Comparison of ENCODE assay signal across 8 cellular contexts in genomic region chr6:154249499-154250298, GRCh38.
DNase-seq lines count a peak whose midpoint lies in the region; ATAC-seq and TF ChIP-seq lines count a peak whose summit lies in the region.

No MANE protein-coding gene starts in this region.

- peak in 3 of 10 experiments; percentile 11 to 39 (median 20) for DNase-seq in CD4-positive, alpha-beta T cell
- peak; percentile 31 for DNase-seq in activated naive CD8-positive, alpha-beta T cell treated with anti-CD3 and anti-CD28 coated beads for 36 hours
- DNase-seq in sciatic nerve (ENCODE audit: low spot score) (no peak), osteoblast (ENCODE audit: insufficient read length, low spot score, missing footprints) (no peak), cortex of kidney (lab: John Stamatoyannopoulos, UW) (no peak), foreskin fibroblast (no peak)

- no peak overlapping the region for H3K4me3 ChIP-seq in osteoblast (ENCODE audit: insufficient read depth, low read length)
- no peak overlapping the region for H3K4me3 ChIP-seq in foreskin fibroblast (ENCODE audit: low read depth in 1 of 2, low read length in 2 of 2)

- TF ChIP-seq CTCF in CD4-positive, alpha-beta T cell (IDR thresholded peaks at IDR 0.05): no peak
- no peak for TF ChIP-seq CTCF in osteoblast (IDR thresholded peaks at IDR 0.05; ENCODE audit: extremely low read depth, low read depth, low read length)
- TF ChIP-seq CTCF in foreskin fibroblast (IDR thresholded peaks at IDR 0.05; ENCODE audit: low read depth, low read length): no peak

- H3K4me3 Mint-ChIP-seq in CD4-positive, alpha-beta T cell: peak overlapping the region; percentile 79
- H3K4me3 Mint-ChIP-seq in activated naive CD8-positive, alpha-beta T cell treated with anti-CD3 and anti-CD28 coated beads for 36 hours: peak overlapping the region; percentile 66

- ATAC-seq in CD4-positive, alpha-beta T cell (ENCODE audit: poor library complexity): peak; percentile 61
- ATAC-seq in GM19372 (IDR thresholded peaks at IDR 0.05; ENCODE audit: low read depth, unreplicated experiment) (peak; percentile 57), HG03354 (IDR thresholded peaks at IDR 0.05; ENCODE audit: poor library complexity, severe bottlenecking, unreplicated experiment) (peak; percentile 81), sciatic nerve (no peak)

- H3K9me3 Mint-ChIP-seq in CD4-positive, alpha-beta T cell: peaks cover 3% of the 10 kb centered on the region
- peaks cover 6% of the 10 kb centered on the region for H3K9me3 Mint-ChIP-seq in activated naive CD8-positive, alpha-beta T cell treated with anti-CD3 and anti-CD28 coated beads for 36 hours

- no peaks in the 10 kb centered on the region for H3K27me3 Mint-ChIP-seq in CD4-positive, alpha-beta T cell
- H3K27me3 Mint-ChIP-seq in activated naive CD8-positive, alpha-beta T cell treated with anti-CD3 and anti-CD28 coated beads for 36 hours: no peaks in the 10 kb centered on the region

- no peak overlapping the region for H2AFZ ChIP-seq in osteoblast (ENCODE audit: low read length)

- POLR2A ChIA-PET in CD4-positive, alpha-beta T cell (lab: Charles Lee): interaction anchor here (0.8 to 4.8 kb wide), 10 partner anchors 8 to 91 kb away, joined by 3 to 43 read pairs (median 4); no protein-coding TSS in a partner anchor

- peaks cover 87% of the 10 kb centered on the region for H3K4me1 Mint-ChIP-seq in CD4-positive, alpha-beta T cell (ENCODE audit: low read depth)
- H3K4me1 Mint-ChIP-seq in activated naive CD8-positive, alpha-beta T cell treated with anti-CD3 and anti-CD28 coated beads for 36 hours: peaks cover 53% of the 10 kb centered on the region

- H3K27me3 ChIP-seq in CD4-positive, alpha-beta T cell (ENCODE audit: control insufficient read depth, insufficient read depth, low read length): no peaks in the 10 kb centered on the region
- peaks cover 3% of the 10 kb centered on the region for H3K27me3 ChIP-seq in osteoblast (ENCODE audit: insufficient read depth, low read length)

- no peaks in the 10 kb centered on the region for H3K9me3 ChIP-seq in CD4-positive, alpha-beta T cell (ENCODE audit: control insufficient read depth, low read length)
- H3K9me3 ChIP-seq in osteoblast (ENCODE audit: low read depth, low read length): no peaks in the 10 kb centered on the region

- peak overlapping the region; percentile 93 for H3K27ac Mint-ChIP-seq in CD4-positive, alpha-beta T cell
- peak overlapping the region; percentile 91 for H3K27ac Mint-ChIP-seq in activated naive CD8-positive, alpha-beta T cell treated with anti-CD3 and anti-CD28 coated beads for 36 hours

- H3K36me3 ChIP-seq in osteoblast (ENCODE audit: insufficient read depth, low read length): no peaks in the 10 kb centered on the region

- no peaks in the 10 kb centered on the region for H4K20me1 ChIP-seq in osteoblast (ENCODE audit: insufficient read depth, low read length)

- peaks cover 35% of the 10 kb centered on the region for H3K36me3 Mint-ChIP-seq in CD4-positive, alpha-beta T cell (ENCODE audit: low read depth)
- H3K36me3 Mint-ChIP-seq in activated naive CD8-positive, alpha-beta T cell treated with anti-CD3 and anti-CD28 coated beads for 36 hours: peaks cover 23% of the 10 kb centered on the region

- no peaks in the 10 kb centered on the region for H3K4me1 ChIP-seq in osteoblast (ENCODE audit: insufficient read depth, low read length)

- peak overlapping the region; percentile 75 for H3K27ac ChIP-seq in CD4-positive, alpha-beta T cell (ENCODE audit: low read depth, low read length)
- no peak overlapping the region for H3K27ac ChIP-seq in osteoblast (ENCODE audit: low read depth, low read length)

- no peaks in the 10 kb centered on the region for H3K79me2 ChIP-seq in osteoblast (ENCODE audit: insufficient read depth, low read length)

- intact Hi-C loops in CD4-positive, alpha-beta T cell (cut with DNase I, micrococcal nuclease): loop anchor here in 1 of 2 experiments (1.0 to 5.0 kb wide), 2 partner anchors 28 to 32 kb away; no protein-coding TSS in a partner anchor
- intact Hi-C loops in sciatic nerve (cut with DNase I): no loop called here

- no peak overlapping the region for H3K4me2 ChIP-seq in osteoblast (ENCODE audit: insufficient read depth, low read length)

- CTCF ChIA-PET in CD4-positive, alpha-beta T cell (lab: Charles Lee): interaction anchor here (1.1 to 3.2 kb wide), 4 partner anchors 9 to 95 kb away, joined by 3 to 10 read pairs (median 4); no protein-coding TSS in a partner anchor
